In genomic region chr7:66125781-66126352, GRCh38 we compare ENCODE assay signal across 1 cellular context.
A peak's percentile ranks its signal among the peaks of the same experiment; 100 is the strongest.
TF ChIP-seq lines count a peak whose summit lies in the region.

No MANE protein-coding gene starts in this region.

TF ChIP-seq in HEK293, 187 proteins besides CTCF, POLR2A, EP300 and RAD21:
- TF ChIP-seq ATF2 (tag by site-specific recombination; IDR thresholded peaks at IDR 0.05; ENCODE audit: low read depth) (0 out of 2 replicates have a peak, but pooled peaks have one; percentile 4), ZNF629 (tag by site-specific recombination; IDR thresholded peaks at IDR 0.05) (peak; percentile 42; the same call in 1 of the 2 replicates)
TF ChIP-seq in HEK293: peak in this region for 2; not testable (repeated sequence) for 185.
